In genomic region chr10:27642023-27642589, GRCh38 we compare ENCODE assay signal across 28 cellular contexts.
"Had no signal": no experiment of that assay in that cellular context is flagged by ENCODE, and none has a peak within 500 bp of the region (broad histone marks: within the 10 kb centered on the region; RNA-seq: fewer than 3 reads in every experiment).

No MANE protein-coding gene starts in this region.

- H3K27ac ChIP-seq: stomach, suprapubic skin, testis, thoracic aorta, thyroid gland, tibial artery, tibial nerve, transverse colon, upper lobe of left lung, upper lobe of right lung, uterus, vagina had no signal

- H3K27me3 Mint-ChIP-seq: type B pancreatic cell had no signal

- H3K36me3 Mint-ChIP-seq: stimulated activated effector memory CD8-positive, alpha-beta T cell treated with anti-CD3 and anti-CD28 coated beads, Interleukin-12 subunit alpha, Interleukin-12 subunit beta, amount 100 ng/mL, for 72 hours; stimulated activated memory B cell treated with anti-CD40 and anti-IgM and Interleukin-4, amounts not matched to agents 10 μg/mL and 1 μg/mL and 100 μg/mL, for 72 hours; stimulated activated naive B cell treated with anti-CD40 and anti-IgM and Interleukin-4, amounts not matched to agents 10 μg/mL and 1 μg/mL and 100 μg/mL, for 72 hours; type B pancreatic cell had no signal

- H3K27me3 ChIP-seq: stomach, suprapubic skin, testis, thyroid gland, tibial artery, tibial nerve, upper lobe of left lung, upper lobe of right lung, uterus, vagina had no signal

- H3K4me1 ChIP-seq: stomach, suprapubic skin, testis, thyroid gland, tibial nerve, transverse colon, upper lobe of left lung, upper lobe of right lung, uterus had no signal

- H3K9me3 ChIP-seq: suprapubic skin, testis, thoracic aorta, thyroid gland, tibial artery, uterus, vagina had no signal

- H3K4me3 ChIP-seq: stomach, suprapubic skin, testis, thoracic aorta, thyroid gland, tibial artery, tibial nerve, transverse colon, upper lobe of left lung, upper lobe of right lung, uterus, vagina had no signal

- H3K27ac Mint-ChIP-seq: stimulated activated effector memory CD8-positive, alpha-beta T cell treated with anti-CD3 and anti-CD28 coated beads, Interleukin-12 subunit alpha, Interleukin-12 subunit beta, amount 100 ng/mL, for 72 hours; stimulated activated memory B cell treated with anti-CD40 and anti-IgM and Interleukin-4, amounts not matched to agents 10 μg/mL and 1 μg/mL and 100 μg/mL, for 72 hours; stimulated activated naive B cell treated with anti-CD40 and anti-IgM and Interleukin-4, amounts not matched to agents 10 μg/mL and 1 μg/mL and 100 μg/mL, for 72 hours; stimulated activated naive CD8-positive, alpha-beta T cell treated with anti-CD3 and anti-CD28 coated beads, Interleukin-15, amount 100 ng/mL, for 72 hours; stimulated activated naive CD8-positive, alpha-beta T cell treated with anti-CD3 and anti-CD28 coated beads, Interleukin-15, Interleukin-2, amounts not matched to agents 100 ng/mL and 50 ng/mL, for 24 hours; type B pancreatic cell had no signal

- H3K4me1 Mint-ChIP-seq: stimulated activated effector memory CD8-positive, alpha-beta T cell treated with anti-CD3 and anti-CD28 coated beads, Interleukin-12 subunit alpha, Interleukin-12 subunit beta, amount 100 ng/mL, for 72 hours; stimulated activated memory B cell treated with anti-CD40 and anti-IgM and Interleukin-4, amounts not matched to agents 10 μg/mL and 1 μg/mL and 100 μg/mL, for 72 hours; stimulated activated naive B cell treated with anti-CD40 and anti-IgM and Interleukin-4, amounts not matched to agents 10 μg/mL and 1 μg/mL and 100 μg/mL, for 72 hours; stimulated activated naive CD8-positive, alpha-beta T cell treated with anti-CD3 and anti-CD28 coated beads, Interleukin-15, amount 100 ng/mL, for 72 hours had no signal

- H3K4me3 Mint-ChIP-seq: stimulated activated effector memory CD8-positive, alpha-beta T cell treated with anti-CD3 and anti-CD28 coated beads, Interleukin-12 subunit alpha, Interleukin-12 subunit beta, amount 100 ng/mL, for 72 hours; stimulated activated memory B cell treated with anti-CD40 and anti-IgM and Interleukin-4, amounts not matched to agents 10 μg/mL and 1 μg/mL and 100 μg/mL, for 72 hours; stimulated activated naive B cell treated with anti-CD40 and anti-IgM and Interleukin-4, amounts not matched to agents 10 μg/mL and 1 μg/mL and 100 μg/mL, for 72 hours; stimulated activated naive CD8-positive, alpha-beta T cell treated with anti-CD3 and anti-CD28 coated beads, Interleukin-15, amount 100 ng/mL, for 72 hours; stimulated activated naive CD8-positive, alpha-beta T cell treated with anti-CD3 and anti-CD28 coated beads, Interleukin-15, Interleukin-2, amounts not matched to agents 100 ng/mL and 50 ng/mL, for 24 hours; type B pancreatic cell had no signal

- H3K9me3 Mint-ChIP-seq: type B pancreatic cell had no signal

- H3K36me3 ChIP-seq: stomach, suprapubic skin, thoracic aorta, thyroid gland, tibial artery, tibial nerve, transverse colon, upper lobe of left lung, upper lobe of right lung, uterus, vagina had no signal

- DNase-seq: stimulated activated CD4-positive, alpha-beta T cell treated with anti-CD3 and anti-CD28 coated beads, Interleukin-2, amount 100 ng/mL, for 48 hours; stimulated activated CD4-positive, alpha-beta T cell treated with anti-CD3 and anti-CD28 coated beads, Interleukin-4, amount 100 ng/mL, for 1 hour; stimulated activated CD4-positive, alpha-beta T cell treated with anti-CD3 and anti-CD28 coated beads, Interleukin-4, amount 100 ng/mL, for 24 hours; stimulated activated CD4-positive, alpha-beta T cell treated with anti-CD3 and anti-CD28 coated beads, Interleukin-4, amount 100 ng/mL, for 4 hours; stimulated activated CD8-positive, alpha-beta memory T cell treated with anti-CD3 and anti-CD28 coated beads, Interleukin-4, amount 100 ng/mL, for 48 hours; stimulated activated naive B cell treated with anti-CD40 and anti-IgM and Interleukin-4, amounts not matched to agents 10 μg/mL and 1 μg/mL and 100 μg/mL, for 72 hours; stimulated activated naive CD4-positive, alpha-beta T cell; stimulated activated naive CD4-positive, alpha-beta T cell treated with Interleukin-2 at 50 U/mL for 16 hours; stimulated activated naive CD8-positive, alpha-beta T cell treated with anti-CD3 and anti-CD28 coated beads, Interleukin-15, amount 100 ng/mL, for 72 hours; stimulated activated naive CD8-positive, alpha-beta T cell treated with anti-CD3 and anti-CD28 coated beads, Interleukin-15, Interleukin-2, amounts not matched to agents 100 U/mL and 50 U/mL, for 24 hours; stomach; substantia nigra; testis; thyroid gland; tibial artery; transverse colon; trophoblast cell; upper lobe of left lung; upper lobe of right lung; uterus had no signal
